15 cellular contexts compared by ENCODE assay signal in genomic region chr2:207255565-207255964, GRCh38.
DNase-seq lines count a peak whose midpoint lies in the region; ATAC-seq, FAIRE-seq and TF ChIP-seq lines count a peak whose summit lies in the region.
"Had no signal": no experiment of that assay in that cellular context is flagged by ENCODE, and none has a peak within 500 bp of the region (broad histone marks: within the 10 kb centered on the region; RNA-seq: fewer than 3 reads in every experiment).

No MANE protein-coding gene starts in this region.

- TF ChIP-seq EP300 in SK-N-SH (IDR thresholded peaks at IDR 0.05; ENCODE audit: borderline replicate concordance in 1 of 2, low read depth in 1 of 2, low read length in 1 of 2) = no peak

- H3K27me3 ChIP-seq in SK-N-SH (ENCODE audit: insufficient read depth) (no peaks in the 10 kb centered on the region), bronchial epithelial cell (ENCODE audit: control insufficient read depth, insufficient read depth, low read length) (no peaks in the 10 kb centered on the region), muscle layer of colon (ENCODE audit: control insufficient read depth in 1 of 2, insufficient read depth in 2 of 2, low read length in 2 of 2) (no peaks in the 10 kb centered on the region), tibial artery (no peaks in the 10 kb centered on the region)
- H3K27me3 ChIP-seq: thyroid gland had no signal

- DNase-seq in SK-N-SH (no peak), bronchial epithelial cell (ENCODE audit: low read depth) (no peak), superior temporal gyrus (ENCODE audit: extremely low spot score) (peak; percentile 51), ACHN (no peak), COLO829 (ENCODE audit: low spot score) (no peak), tibial artery (no peak)
- DNase-seq: activated CD4-positive, alpha-beta T cell treated with anti-CD3 and anti-CD28 coated beads, Interleukin-2, amount 50 U/mL, for 1 hour; kidney glomerular epithelial cell; naive thymus-derived CD4-positive, alpha-beta T cell; NCI-H1417 treated with DMSO at 0.1 percent for 48 hours; thyroid gland had no signal

- intact Hi-C loops in tibial artery (cut with DNase I; ENCODE audit: low total_unique reads) = no loop called here

- 74% methylated on average over 7 of the region's 10 CpGs for WGBS in SK-N-SH (ENCODE audit: low lambda C conversion rate)

- H3K79me2 ChIP-seq in SK-N-SH (ENCODE audit: insufficient read depth) = no peaks in the 10 kb centered on the region

- peak overlapping the region; percentile 71 for H3K4me2 ChIP-seq in SK-N-SH

- no peaks in the 10 kb centered on the region for H4K20me1 ChIP-seq in SK-N-SH (ENCODE audit: insufficient read depth)

- no peak for TF ChIP-seq RAD21 in SK-N-SH (IDR thresholded peaks at IDR 0.05; ENCODE audit: low read length)

- H3K9me2 ChIP-seq in SK-N-SH = no peaks in the 10 kb centered on the region

- H3K36me3 ChIP-seq in SK-N-SH (replicated peaks in 1 of 2; ENCODE audit: control insufficient read depth in 1 of 2, insufficient read depth in 2 of 2, low read length in 1 of 2) (no peaks in the 10 kb centered on the region), bronchial epithelial cell (ENCODE audit: control insufficient read depth, insufficient read depth, low read length) (no peaks in the 10 kb centered on the region), muscle layer of colon (ENCODE audit: insufficient read depth, low read length) (no peaks in the 10 kb centered on the region), tibial artery (no peaks in the 10 kb centered on the region)
- H3K36me3 ChIP-seq: thyroid gland had no signal

- ATAC-seq in SK-N-SH treated with all-trans-retinoic acid at 6 μM for 48 hours = no peak

- TF ChIP-seq CTCF in SK-N-SH (IDR thresholded peaks at IDR 0.05) = no peak
- no peak for TF ChIP-seq CTCF in bronchial epithelial cell (IDR thresholded peaks at IDR 0.05; ENCODE audit: insufficient read depth, low read length, severe bottlenecking)
- TF ChIP-seq CTCF in tibial artery (IDR thresholded peaks at IDR 0.05) = no peak

- H3K9ac ChIP-seq in SK-N-SH (peak overlapping the region; percentile 80), muscle layer of colon (ENCODE audit: low read length) (no peak overlapping the region)

- H3F3A ChIP-seq in SK-N-SH (replicated peaks; ENCODE audit: insufficient read depth) = peaks cover 52% of the 10 kb centered on the region

- H3K9me3 ChIP-seq in SK-N-SH (no peaks in the 10 kb centered on the region), muscle layer of colon (ENCODE audit: low read length) (no peaks in the 10 kb centered on the region), tibial artery (no peaks in the 10 kb centered on the region)
- H3K9me3 ChIP-seq: thyroid gland had no signal

- peak overlapping the region; percentile 88 to 97 for H3K27ac ChIP-seq in SK-N-SH (ENCODE audit: low read depth in 2 of 2, low read length in 1 of 2)
- H3K27ac ChIP-seq in muscle layer of colon (ENCODE audit: low read depth, low read length) = peak overlapping the region; percentile 35
- H3K27ac ChIP-seq in tibial artery = no peak overlapping the region
- H3K27ac ChIP-seq: thyroid gland had no signal

- peak; percentile 28 for FAIRE-seq in bronchial epithelial cell (lab: Jason Lieb, UNC)
- FAIRE-seq: RCC 7860 had no signal

- no peak overlapping the region for H3K4me3 ChIP-seq in SK-N-SH (ENCODE audit: low read depth in 2 of 2, low read length in 1 of 2)
- H3K4me3 ChIP-seq in bronchial epithelial cell (ENCODE audit: low read depth, low read length) = no peak overlapping the region
- no peak overlapping the region for H3K4me3 ChIP-seq in muscle layer of colon (ENCODE audit: low read depth in 1 of 2, low read length in 2 of 2)
- no peak overlapping the region for H3K4me3 ChIP-seq in tibial artery
- H3K4me3 ChIP-seq: skin epidermis, thyroid gland had no signal

- POLR2A ChIA-PET in SK-N-SH (lab: Yijun Ruan, JAX) = no interaction called here

- CTCF ChIA-PET in SK-N-SH (lab: Yijun Ruan, JAX) = interaction anchor here (1.6 kb wide), 1 partner anchor 13 kb away, joined by 3 read pairs; no protein-coding TSS in a partner anchor

- H2AFZ ChIP-seq in SK-N-SH (ENCODE audit: low read depth) = 0 out of 2 replicates have a peak overlapping the region, but pooled peaks have one; percentile 15

- H3K4me1 ChIP-seq in SK-N-SH (ENCODE audit: control insufficient read depth in 1 of 2, insufficient read depth in 2 of 2, low read depth in 1 of 2, low read length in 1 of 2) (peaks cover 71 to 84% of the 10 kb centered on the region in 2 experiments), muscle layer of colon (ENCODE audit: insufficient read depth, low read length) (peaks cover 62% of the 10 kb centered on the region), tibial artery (peaks cover 5 to 57% (median 26%) of the 10 kb centered on the region in 4 donors)

- in situ Hi-C loops in ACHN (cut with HindIII; ENCODE audit: low pct_ligation_motif_present, low pct_unique_long_range_greater_than_20kb, low sequenced_read_pairs) = no loop called here

TF ChIP-seq in SK-N-SH, 30 proteins besides CTCF, POLR2A, EP300 and RAD21:
- TF ChIP-seq FOXJ3 (CRISPR knock-in tag; IDR thresholded peaks at IDR 0.05) = no peak
- no peak for TF ChIP-seq SIN3A (IDR thresholded peaks at IDR 0.05; ENCODE audit: borderline replicate concordance, low read depth, low read length)
- no peak for TF ChIP-seq USF2 (IDR thresholded peaks at IDR 0.05; ENCODE audit: borderline replicate concordance, low read depth, low read length)
- TF ChIP-seq JUND (IDR thresholded peaks at IDR 0.05) = no peak
- no peak for TF ChIP-seq TCF12 (IDR thresholded peaks at IDR 0.05)
- TF ChIP-seq RFX5 (IDR thresholded peaks at IDR 0.05; ENCODE audit: low read length) = no peak
- TF ChIP-seq MEF2A (IDR thresholded peaks at IDR 0.05; ENCODE audit: borderline replicate concordance, low read depth) = no peak
- TF ChIP-seq GABPA (IDR thresholded peaks at IDR 0.05; ENCODE audit: low read depth) = no peak
- TF ChIP-seq SMC3 (IDR thresholded peaks at IDR 0.05; ENCODE audit: low read depth, low read length) = no peak
- no peak for TF ChIP-seq MAX (IDR thresholded peaks at IDR 0.05; ENCODE audit: low read depth)
- no peak for TF ChIP-seq EZH2phosphoT487 (IDR thresholded peaks at IDR 0.05; ENCODE audit: borderline replicate concordance, low read depth)

TF ChIP-seq in SK-N-SH treated with all-trans-retinoic acid at 6 μM for 48 hours, 23 proteins besides CTCF, POLR2A, EP300 and RAD21 (continues in another document):
- TF ChIP-seq TOX (CRISPR knock-in tag; IDR thresholded peaks at IDR 0.05; ENCODE audit: borderline replicate concordance) (no peak), PPARA (CRISPR knock-in tag; IDR thresholded peaks at IDR 0.05; ENCODE audit: borderline replicate concordance) (no peak), ZFP3 (CRISPR knock-in tag; IDR thresholded peaks at IDR 0.05) (no peak), ZNF70 (CRISPR knock-in tag; IDR thresholded peaks at IDR 0.05) (no peak), POU6F1 (CRISPR knock-in tag; IDR thresholded peaks at IDR 0.05; ENCODE audit: borderline replicate concordance, low read depth) (no peak), TCF4 (CRISPR knock-in tag; IDR thresholded peaks at IDR 0.05; ENCODE audit: borderline replicate concordance) (no peak), ARNTL (CRISPR knock-in tag; IDR thresholded peaks at IDR 0.05; ENCODE audit: borderline replicate concordance, low read depth) (no peak), ZC3H10 (CRISPR knock-in tag; IDR thresholded peaks at IDR 0.05) (no peak), SNAI2 (CRISPR knock-in tag; IDR thresholded peaks at IDR 0.05) (no peak), CREB5 (CRISPR knock-in tag; IDR thresholded peaks at IDR 0.05; ENCODE audit: low read depth) (no peak), RARB (CRISPR knock-in tag; IDR thresholded peaks at IDR 0.05) (no peak), ISL1 (CRISPR knock-in tag; IDR thresholded peaks at IDR 0.05) (no peak)

Comparison
In these comparisons a context has a peak if more than half of its experiments do, and no peak if none do; other contexts are left out.
1. H3K27ac ChIP-seq: peak in SK-N-SH (2 of 2) and muscle layer of colon (single experiment); none in tibial artery (0 of 2).